22 cellular contexts compared by ENCODE assay signal in the genomic region with DNA sequence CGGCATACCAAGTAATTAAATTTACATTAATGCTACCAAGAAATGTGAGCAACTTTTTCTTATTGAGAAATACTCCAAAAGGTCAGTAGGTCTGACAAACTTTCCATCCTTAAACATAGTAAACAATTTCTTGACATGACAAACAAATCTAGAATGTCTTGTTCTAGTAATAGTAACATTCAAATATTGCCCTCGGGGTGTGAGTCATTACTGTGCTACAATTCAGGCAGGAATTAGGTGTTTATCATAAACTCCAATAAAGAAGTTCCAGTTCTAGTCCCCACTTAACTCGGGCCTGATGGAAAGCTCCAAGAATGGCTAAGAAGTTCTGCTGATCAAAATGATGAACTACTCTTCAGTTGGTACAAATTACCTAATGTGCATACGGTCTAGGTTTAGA.
DNase-seq lines count a peak whose midpoint lies in the region; ATAC-seq, FAIRE-seq and TF ChIP-seq lines count a peak whose summit lies in the region.
"Had no signal": no experiment of that assay in that cellular context is flagged by ENCODE, and none has a peak within 500 bp of the region (broad histone marks: within the 10 kb centered on the region; RNA-seq: fewer than 3 reads in every experiment).

No MANE protein-coding gene starts in this region.

- 44% methylated on average over 4 of the region's 4 CpGs for WGBS in SK-N-SH (ENCODE audit: low lambda C conversion rate)
- WGBS in upper lobe of left lung, 2 donors = 79 to 81% methylated on average over 4 of the region's 4 CpGs

- TF ChIP-seq CTCF in SK-N-SH (IDR thresholded peaks at IDR 0.05) (no peak), epithelial cell of esophagus (IDR thresholded peaks at IDR 0.05; ENCODE audit: insufficient read depth, low read depth, low read length, missing control alignments) (no peak), upper lobe of left lung (IDR thresholded peaks at IDR 0.05) (no peak)

- no peak for TF ChIP-seq POLR2A in H54 (IDR thresholded peaks at IDR 0.05; ENCODE audit: low read depth, low read length)
- no peak for TF ChIP-seq POLR2A in upper lobe of left lung (IDR thresholded peaks at IDR 0.05)

- no peak for ATAC-seq in SK-N-SH treated with all-trans-retinoic acid at 6 μM for 48 hours
- ATAC-seq in HG03159 (IDR thresholded peaks at IDR 0.05; ENCODE audit: unreplicated experiment) = no peak
- no peak for ATAC-seq in upper lobe of left lung (ENCODE audit: low FRiP score in 2 of 2)
- ATAC-seq in GM21360 (IDR thresholded peaks at IDR 0.05; ENCODE audit: unreplicated experiment) = no peak
- ATAC-seq: HCT116 had no signal

- H3K27ac ChIP-seq in SK-N-SH (ENCODE audit: low read depth in 2 of 2, low read length in 1 of 2) = no peak overlapping the region
- no peak overlapping the region for H3K27ac ChIP-seq in upper lobe of left lung
- H3K27ac ChIP-seq: GM23248 had no signal

- DNase-seq in SK-N-SH = no peak
- DNase-seq in EH (ENCODE audit: low read depth) = peak; percentile 37
- DNase-seq in H54 (ENCODE audit: insufficient read length, low spot score) = no peak
- DNase-seq in epithelial cell of esophagus (ENCODE audit: low read depth) = peak; percentile 9
- no peak for DNase-seq in upper lobe of left lung
- DNase-seq: 8988T; C1 segment of cervical spinal cord; Calu3; CD4-positive, alpha-beta memory T cell; COR-L47; DMS53; DMS79 treated with DMSO at 0.1 percent for 48 hours; GF-D8; GM23248; H9 had no signal

- FAIRE-seq in H54 (lab: Jason Lieb, UNC) = peak; percentile 70
- FAIRE-seq: GM12891, GM18507, H1 had no signal

- POLR2A ChIA-PET in SK-N-SH (lab: Yijun Ruan, JAX) = no interaction called here

- H3K9me3 ChIP-seq in SK-N-SH (no peaks in the 10 kb centered on the region), upper lobe of left lung (peaks cover 0 to 5% (median 0%) of the 10 kb centered on the region in 4 donors)

- H3F3A ChIP-seq in SK-N-SH (replicated peaks; ENCODE audit: insufficient read depth) = peaks cover 16% of the 10 kb centered on the region

- TF ChIP-seq EP300 in SK-N-SH (IDR thresholded peaks at IDR 0.05; ENCODE audit: borderline replicate concordance in 1 of 2, low read depth in 1 of 2, low read length in 1 of 2) = no peak
- TF ChIP-seq EP300 in upper lobe of left lung (IDR thresholded peaks at IDR 0.05) = no peak

- H3K4me3 ChIP-seq in SK-N-SH (ENCODE audit: low read depth in 2 of 2, low read length in 1 of 2) (no peak overlapping the region), epithelial cell of esophagus (ENCODE audit: low read length) (no peak overlapping the region), upper lobe of left lung (no peak overlapping the region)
- H3K4me3 ChIP-seq: GM23248 had no signal

- H3K4me2 ChIP-seq in SK-N-SH = no peak overlapping the region

- H3K36me3 ChIP-seq in SK-N-SH (replicated peaks in 1 of 2; ENCODE audit: control insufficient read depth in 1 of 2, insufficient read depth in 2 of 2, low read length in 1 of 2) = no peaks in the 10 kb centered on the region
- no peaks in the 10 kb centered on the region for H3K36me3 ChIP-seq in upper lobe of left lung

- TF ChIP-seq RAD21 in SK-N-SH (IDR thresholded peaks at IDR 0.05; ENCODE audit: low read length) = no peak

- H2AFZ ChIP-seq in SK-N-SH (ENCODE audit: low read depth) = peak overlapping the region; percentile 17; the same call in 1 of the 2 replicates
- H2AFZ ChIP-seq: GM23248 had no signal

- CTCF ChIA-PET in SK-N-SH (lab: Yijun Ruan, JAX) = no interaction called here

- H3K4me1 ChIP-seq in SK-N-SH (ENCODE audit: control insufficient read depth in 1 of 2, insufficient read depth in 2 of 2, low read depth in 1 of 2, low read length in 1 of 2) (peaks cover 0 to 7% of the 10 kb centered on the region in 2 experiments; a peak in 3 of 4 replicates), upper lobe of left lung (no peaks in the 10 kb centered on the region)

- H3K27me3 ChIP-seq in SK-N-SH (ENCODE audit: insufficient read depth) (no peaks in the 10 kb centered on the region), upper lobe of left lung (no peaks in the 10 kb centered on the region)

- H4K20me1 ChIP-seq in SK-N-SH (ENCODE audit: insufficient read depth) = no peaks in the 10 kb centered on the region

- no peak overlapping the region for H3K9ac ChIP-seq in SK-N-SH
- H3K9ac ChIP-seq: GM23248 had no signal

- H3K79me2 ChIP-seq in SK-N-SH (ENCODE audit: insufficient read depth) = no peaks in the 10 kb centered on the region

- no peaks in the 10 kb centered on the region for H3K9me2 ChIP-seq in SK-N-SH

TF ChIP-seq in SK-N-SH, 30 proteins besides CTCF, POLR2A, EP300 and RAD21 (continues in another document):
- TF ChIP-seq RCOR1 (IDR thresholded peaks at IDR 0.05; ENCODE audit: low read length) = no peak
- TF ChIP-seq RXRA (IDR thresholded peaks at IDR 0.05; ENCODE audit: borderline replicate concordance, low read depth) = no peak
- no peak for TF ChIP-seq EZH2phosphoT487 (IDR thresholded peaks at IDR 0.05; ENCODE audit: borderline replicate concordance, low read depth)
- no peak for TF ChIP-seq GABPA (IDR thresholded peaks at IDR 0.05; ENCODE audit: low read depth)
- TF ChIP-seq, protein P1, sequence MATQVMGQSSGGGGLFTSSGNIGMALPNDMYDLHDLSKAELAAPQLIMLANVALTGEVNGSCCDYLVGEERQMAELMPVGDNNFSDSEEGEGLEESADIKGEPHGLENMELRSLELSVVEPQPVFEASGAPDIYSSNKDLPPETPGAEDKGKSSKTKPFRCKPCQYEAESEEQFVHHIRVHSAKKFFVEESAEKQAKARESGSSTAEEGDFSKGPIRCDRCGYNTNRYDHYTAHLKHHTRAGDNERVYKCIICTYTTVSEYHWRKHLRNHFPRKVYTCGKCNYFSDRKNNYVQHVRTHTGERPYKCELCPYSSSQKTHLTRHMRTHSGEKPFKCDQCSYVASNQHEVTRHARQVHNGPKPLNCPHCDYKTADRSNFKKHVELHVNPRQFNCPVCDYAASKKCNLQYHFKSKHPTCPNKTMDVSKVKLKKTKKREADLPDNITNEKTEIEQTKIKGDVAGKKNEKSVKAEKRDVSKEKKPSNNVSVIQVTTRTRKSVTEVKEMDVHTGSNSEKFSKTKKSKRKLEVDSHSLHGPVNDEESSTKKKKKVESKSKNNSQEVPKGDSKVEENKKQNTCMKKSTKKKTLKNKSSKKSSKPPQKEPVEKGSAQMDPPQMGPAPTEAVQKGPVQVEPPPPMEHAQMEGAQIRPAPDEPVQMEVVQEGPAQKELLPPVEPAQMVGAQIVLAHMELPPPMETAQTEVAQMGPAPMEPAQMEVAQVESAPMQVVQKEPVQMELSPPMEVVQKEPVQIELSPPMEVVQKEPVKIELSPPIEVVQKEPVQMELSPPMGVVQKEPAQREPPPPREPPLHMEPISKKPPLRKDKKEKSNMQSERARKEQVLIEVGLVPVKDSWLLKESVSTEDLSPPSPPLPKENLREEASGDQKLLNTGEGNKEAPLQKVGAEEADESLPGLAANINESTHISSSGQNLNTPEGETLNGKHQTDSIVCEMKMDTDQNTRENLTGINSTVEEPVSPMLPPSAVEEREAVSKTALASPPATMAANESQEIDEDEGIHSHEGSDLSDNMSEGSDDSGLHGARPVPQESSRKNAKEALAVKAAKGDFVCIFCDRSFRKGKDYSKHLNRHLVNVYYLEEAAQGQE (IDR thresholded peaks at IDR 0.05; ENCODE audit: low read depth, low read length) = no peak
- TF ChIP-seq, protein P2, sequence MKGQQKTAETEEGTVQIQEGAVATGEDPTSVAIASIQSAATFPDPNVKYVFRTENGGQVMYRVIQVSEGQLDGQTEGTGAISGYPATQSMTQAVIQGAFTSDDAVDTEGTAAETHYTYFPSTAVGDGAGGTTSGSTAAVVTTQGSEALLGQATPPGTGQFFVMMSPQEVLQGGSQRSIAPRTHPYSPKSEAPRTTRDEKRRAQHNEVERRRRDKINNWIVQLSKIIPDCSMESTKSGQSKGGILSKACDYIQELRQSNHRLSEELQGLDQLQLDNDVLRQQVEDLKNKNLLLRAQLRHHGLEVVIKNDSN (IDR thresholded peaks at IDR 0.05; ENCODE audit: borderline replicate concordance, low read depth) = no peak

TF ChIP-seq in SK-N-SH treated with all-trans-retinoic acid at 6 μM for 48 hours, 23 proteins besides CTCF, POLR2A, EP300 and RAD21:
- TF ChIP-seq ZNF70 (CRISPR knock-in tag; IDR thresholded peaks at IDR 0.05) = no peak
- TF ChIP-seq, protein P3, sequence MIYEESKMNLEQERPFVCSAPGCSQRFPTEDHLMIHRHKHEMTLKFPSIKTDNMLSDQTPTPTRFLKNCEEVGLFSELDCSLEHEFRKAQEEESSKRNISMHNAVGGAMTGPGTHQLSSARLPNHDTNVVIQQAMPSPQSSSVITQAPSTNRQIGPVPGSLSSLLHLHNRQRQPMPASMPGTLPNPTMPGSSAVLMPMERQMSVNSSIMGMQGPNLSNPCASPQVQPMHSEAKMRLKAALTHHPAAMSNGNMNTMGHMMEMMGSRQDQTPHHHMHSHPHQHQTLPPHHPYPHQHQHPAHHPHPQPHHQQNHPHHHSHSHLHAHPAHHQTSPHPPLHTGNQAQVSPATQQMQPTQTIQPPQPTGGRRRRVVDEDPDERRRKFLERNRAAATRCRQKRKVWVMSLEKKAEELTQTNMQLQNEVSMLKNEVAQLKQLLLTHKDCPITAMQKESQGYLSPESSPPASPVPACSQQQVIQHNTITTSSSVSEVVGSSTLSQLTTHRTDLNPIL (CRISPR knock-in tag; IDR thresholded peaks at IDR 0.05; ENCODE audit: low read depth) = no peak

Comparison
In these comparisons a context has a peak if more than half of its experiments do, and no peak if none do; other contexts are left out.
1. DNase-seq: peak in EH (single experiment) and epithelial cell of esophagus (single experiment); none in SK-N-SH (single experiment), H54 (single experiment) and upper lobe of left lung (0 of 2).